ENCODE assay signal across 1 cellular context in genomic region chr1:1403543-1404112, GRCh38.
TF ChIP-seq lines count a peak whose summit lies in the region.

No MANE protein-coding gene starts in this region.

TF ChIP-seq in WTC11, 78 proteins besides CTCF, POLR2A, EP300 and RAD21 (continued from another document):
- TF ChIP-seq, protein P1, sequence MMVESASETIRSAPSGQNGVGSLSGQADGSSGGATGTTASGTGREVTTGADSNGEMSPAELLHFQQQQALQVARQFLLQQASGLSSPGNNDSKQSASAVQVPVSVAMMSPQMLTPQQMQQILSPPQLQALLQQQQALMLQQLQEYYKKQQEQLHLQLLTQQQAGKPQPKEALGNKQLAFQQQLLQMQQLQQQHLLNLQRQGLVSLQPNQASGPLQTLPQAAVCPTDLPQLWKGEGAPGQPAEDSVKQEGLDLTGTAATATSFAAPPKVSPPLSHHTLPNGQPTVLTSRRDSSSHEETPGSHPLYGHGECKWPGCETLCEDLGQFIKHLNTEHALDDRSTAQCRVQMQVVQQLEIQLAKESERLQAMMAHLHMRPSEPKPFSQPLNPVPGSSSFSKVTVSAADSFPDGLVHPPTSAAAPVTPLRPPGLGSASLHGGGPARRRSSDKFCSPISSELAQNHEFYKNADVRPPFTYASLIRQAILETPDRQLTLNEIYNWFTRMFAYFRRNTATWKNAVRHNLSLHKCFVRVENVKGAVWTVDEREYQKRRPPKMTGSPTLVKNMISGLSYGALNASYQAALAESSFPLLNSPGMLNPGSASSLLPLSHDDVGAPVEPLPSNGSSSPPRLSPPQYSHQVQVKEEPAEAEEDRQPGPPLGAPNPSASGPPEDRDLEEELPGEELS (CRISPR knock-in tag; IDR thresholded peaks at IDR 0.05): no peak
- TF ChIP-seq ZNF423 (CRISPR knock-in tag; IDR thresholded peaks at IDR 0.05): no peak
- no peak for TF ChIP-seq ATF1 (CRISPR knock-in tag; IDR thresholded peaks at IDR 0.05)
- no peak for TF ChIP-seq RELA (CRISPR knock-in tag; IDR thresholded peaks at IDR 0.05; ENCODE audit: borderline replicate concordance)
- TF ChIP-seq TCF7 (CRISPR knock-in tag; IDR thresholded peaks at IDR 0.05; ENCODE audit: low read depth): no peak
- no peak for TF ChIP-seq ATF2 (CRISPR knock-in tag; IDR thresholded peaks at IDR 0.05; ENCODE audit: borderline replicate concordance, low read depth)
TF ChIP-seq in WTC11: peak in this region for 0.
